In the genomic region with DNA sequence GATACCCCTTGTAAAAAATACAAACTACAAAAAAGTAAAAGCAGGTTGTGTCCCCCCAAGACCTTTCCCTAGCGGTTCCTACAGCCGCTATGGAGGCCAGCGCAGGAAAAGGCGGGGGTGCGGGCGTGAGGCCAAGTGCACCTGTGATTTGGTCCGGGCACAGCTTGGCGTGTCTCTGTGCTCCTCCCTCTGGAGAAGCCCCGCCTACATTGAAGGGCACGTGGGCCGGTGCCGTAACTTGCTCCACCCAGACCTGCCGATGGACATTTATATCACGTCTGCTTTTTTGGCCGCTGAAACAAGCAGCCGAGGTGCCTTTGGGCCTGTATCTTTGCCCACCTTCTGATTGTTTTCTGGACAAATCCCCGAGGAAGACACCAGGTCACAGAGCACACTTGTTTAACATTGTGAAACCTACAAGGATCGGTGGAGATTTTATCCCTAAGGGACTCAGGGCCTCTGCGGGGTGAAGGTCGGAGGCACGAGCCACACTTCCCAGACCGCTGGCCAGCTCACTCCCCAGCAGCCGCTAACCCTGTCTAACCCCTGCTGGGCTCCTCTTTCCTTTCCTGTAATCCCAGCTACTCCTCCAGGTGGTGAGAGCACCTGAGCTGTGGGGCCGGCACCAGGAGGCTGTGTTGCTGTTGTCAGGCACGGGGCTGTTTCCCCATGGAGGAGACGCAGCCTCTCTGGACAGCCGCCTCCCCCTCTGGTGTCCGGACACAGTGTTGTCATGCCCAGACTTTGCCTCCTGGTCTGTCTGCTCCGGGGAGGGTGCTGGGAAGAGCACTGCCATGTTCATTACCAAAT, we compare ENCODE assay signal across 1 cellular context.
TF ChIP-seq lines count a peak whose summit lies in the region.

No MANE protein-coding gene starts in this region.

TF ChIP-seq in GM12878, 131 proteins besides CTCF, POLR2A, EP300 and RAD21 (continued from another document):
- TF ChIP-seq, protein P1, sequence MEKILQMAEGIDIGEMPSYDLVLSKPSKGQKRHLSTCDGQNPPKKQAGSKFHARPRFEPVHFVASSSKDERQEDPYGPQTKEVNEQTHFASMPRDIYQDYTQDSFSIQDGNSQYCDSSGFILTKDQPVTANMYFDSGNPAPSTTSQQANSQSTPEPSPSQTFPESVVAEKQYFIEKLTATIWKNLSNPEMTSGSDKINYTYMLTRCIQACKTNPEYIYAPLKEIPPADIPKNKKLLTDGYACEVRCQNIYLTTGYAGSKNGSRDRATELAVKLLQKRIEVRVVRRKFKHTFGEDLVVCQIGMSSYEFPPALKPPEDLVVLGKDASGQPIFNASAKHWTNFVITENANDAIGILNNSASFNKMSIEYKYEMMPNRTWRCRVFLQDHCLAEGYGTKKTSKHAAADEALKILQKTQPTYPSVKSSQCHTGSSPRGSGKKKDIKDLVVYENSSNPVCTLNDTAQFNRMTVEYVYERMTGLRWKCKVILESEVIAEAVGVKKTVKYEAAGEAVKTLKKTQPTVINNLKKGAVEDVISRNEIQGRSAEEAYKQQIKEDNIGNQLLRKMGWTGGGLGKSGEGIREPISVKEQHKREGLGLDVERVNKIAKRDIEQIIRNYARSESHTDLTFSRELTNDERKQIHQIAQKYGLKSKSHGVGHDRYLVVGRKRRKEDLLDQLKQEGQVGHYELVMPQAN (conservative IDR thresholded peaks at IDR 0.05): no peak
- TF ChIP-seq POLR2AphosphoS2 (IDR thresholded peaks at IDR 0.05; ENCODE audit: low read depth, low read length) (no peak), ETV6 (conservative IDR thresholded peaks at IDR 0.05 in 1 of 2, IDR thresholded peaks at IDR 0.05 in 1 of 2; ENCODE audit: borderline replicate concordance in 1 of 2, low read depth in 1 of 2) (no peak), HDAC6 (IDR thresholded peaks at IDR 0.05; ENCODE audit: unreplicated experiment) (no peak), SMAD5 (IDR thresholded peaks at IDR 0.05; ENCODE audit: low read depth) (no peak), CBX5 (IDR thresholded peaks at IDR 0.05; ENCODE audit: low read depth) (no peak), ZNF217 (IDR thresholded peaks at IDR 0.05) (no peak), MYB (IDR thresholded peaks at IDR 0.05; ENCODE audit: borderline replicate concordance, low read depth, low read length) (no peak), PAX5 (IDR thresholded peaks at IDR 0.05; ENCODE audit: borderline replicate concordance, low read depth, low read length) (no peak), CEBPZ (IDR thresholded peaks at IDR 0.05; ENCODE audit: low read depth, low read length) (no peak), BCL11A (IDR thresholded peaks at IDR 0.05; ENCODE audit: low read depth, low read length) (no peak), ZNF592 (IDR thresholded peaks at IDR 0.05) (no peak)
- TF ChIP-seq, protein P2, sequence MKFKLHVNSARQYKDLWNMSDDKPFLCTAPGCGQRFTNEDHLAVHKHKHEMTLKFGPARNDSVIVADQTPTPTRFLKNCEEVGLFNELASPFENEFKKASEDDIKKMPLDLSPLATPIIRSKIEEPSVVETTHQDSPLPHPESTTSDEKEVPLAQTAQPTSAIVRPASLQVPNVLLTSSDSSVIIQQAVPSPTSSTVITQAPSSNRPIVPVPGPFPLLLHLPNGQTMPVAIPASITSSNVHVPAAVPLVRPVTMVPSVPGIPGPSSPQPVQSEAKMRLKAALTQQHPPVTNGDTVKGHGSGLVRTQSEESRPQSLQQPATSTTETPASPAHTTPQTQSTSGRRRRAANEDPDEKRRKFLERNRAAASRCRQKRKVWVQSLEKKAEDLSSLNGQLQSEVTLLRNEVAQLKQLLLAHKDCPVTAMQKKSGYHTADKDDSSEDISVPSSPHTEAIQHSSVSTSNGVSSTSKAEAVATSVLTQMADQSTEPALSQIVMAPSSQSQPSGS (IDR thresholded peaks at IDR 0.05; ENCODE audit: low read length): no peak
